In genomic region chr7:129644634-129645230, GRCh38 we compare ENCODE assay signal across 8 cellular contexts. TPM values are rescaled to one million over a fixed set of nuclear protein-coding genes. Genes with fewer than 3 reads are reported as not detected.
DNase-seq lines count a peak whose midpoint lies in the region; ATAC-seq, FAIRE-seq and TF ChIP-seq lines count a peak whose summit lies in the region.

No MANE protein-coding gene starts in this region.

- H3K27me3 ChIP-seq in bronchial epithelial cell (ENCODE audit: control insufficient read depth, insufficient read depth, low read length) (no peaks in the 10 kb centered on the region), lower lobe of right lung (ENCODE audit: low read depth) (no peaks in the 10 kb centered on the region)

- TF ChIP-seq CTCF in bronchial epithelial cell (IDR thresholded peaks at IDR 0.05; ENCODE audit: insufficient read depth, low read length, severe bottlenecking), result peak; percentile 24
- TF ChIP-seq CTCF in lower lobe of right lung (IDR thresholded peaks at IDR 0.05), result peak; percentile 36

- ATAC-seq in lower lobe of right lung (peak in 1 of 2 donors; percentile 54), GM18907 (IDR thresholded peaks at IDR 0.05; ENCODE audit: unreplicated experiment) (no peak), GM21528 (IDR thresholded peaks at IDR 0.05; ENCODE audit: low FRiP score, unreplicated experiment) (no peak)

- H3K4me1 ChIP-seq in lower lobe of right lung, result peaks cover 17% of the 10 kb centered on the region

- H3K4me3 ChIP-seq in bronchial epithelial cell (ENCODE audit: low read depth, low read length) (no peak overlapping the region), lower lobe of right lung (no peak overlapping the region)

- H3K36me3 ChIP-seq in bronchial epithelial cell (ENCODE audit: control insufficient read depth, insufficient read depth, low read length) (no peaks in the 10 kb centered on the region), lower lobe of right lung (peaks cover 6% of the 10 kb centered on the region)

- FAIRE-seq in bronchial epithelial cell (lab: Jason Lieb, UNC), result no peak

- no peak overlapping the region for H3K27ac ChIP-seq in lower lobe of right lung

- intact Hi-C loops in lower lobe of right lung (cut with DNase I), result no loop called here

- DNase-seq in SIG-M5 treated with dmso at 0.1 percent for 504 hours (lab: John Stamatoyannopoulos, UW; ENCODE audit: unreplicated experiment) (peak; percentile 48), SIG-M5 (lab: John Stamatoyannopoulos, UW) (no peak), NCI-H2227 (lab: John Stamatoyannopoulos, UW; ENCODE audit: unreplicated experiment) (peak; percentile 71), bronchial epithelial cell (ENCODE audit: low read depth) (peak; percentile 57), lower lobe of right lung (no peak), HK-2 (ENCODE audit: unreplicated experiment) (no peak)

- H3K9me3 ChIP-seq in lower lobe of right lung, result no peaks in the 10 kb centered on the region

RNA-seq across cellular contexts. Expression of gene NRF1, which starts 33.2 kb away (rescaled TPM):
- total RNA-seq in bronchial epithelial cell (12.1 and 16.4 TPM in 2 replicates), lower lobe of right lung (16.7 TPM)

Comparison
In these comparisons a context has a peak if more than half of its experiments do, and no peak if none do; other contexts are left out.
1. DNase-seq: peak in SIG-M5 treated with dmso at 0.1 percent for 504 hours (single experiment), NCI-H2227 (single experiment) and bronchial epithelial cell (single experiment); none in SIG-M5 (single experiment), lower lobe of right lung (single experiment) and HK-2 (single experiment).